8 cellular contexts compared by ENCODE assay signal in the genomic region with DNA sequence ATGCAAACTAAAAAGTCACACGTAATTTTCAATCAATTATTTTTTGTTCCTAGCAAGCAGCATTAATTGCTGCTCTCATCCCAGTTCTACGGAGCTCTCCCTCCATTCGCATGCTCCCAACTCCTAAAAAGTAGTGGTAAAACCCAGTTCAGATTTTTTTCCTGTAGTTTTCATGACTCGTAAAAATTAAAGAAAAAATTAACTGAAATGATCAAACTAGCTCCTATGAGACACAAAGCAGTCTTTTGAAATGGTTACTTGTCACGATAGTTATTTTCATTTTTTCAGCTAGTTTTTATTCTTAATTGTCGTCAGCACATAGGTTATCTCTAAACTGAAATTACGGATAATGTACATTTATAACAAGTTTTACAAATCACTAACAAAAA. TPM values are rescaled to one million over a fixed set of nuclear protein-coding genes. Genes with fewer than 3 reads are reported as not detected.
DNase-seq lines count a peak whose midpoint lies in the region; TF ChIP-seq lines count a peak whose summit lies in the region.

No MANE protein-coding gene starts in this region.

- peak overlapping the region; percentile 92 to 100 (median 100) for H3K27ac Mint-ChIP-seq in CD14-positive monocyte
- H3K27ac Mint-ChIP-seq in nephron progenitor cell: peak overlapping the region; percentile 100

- H3K27ac ChIP-seq in MM.1S (ENCODE audit: low read length) (peak overlapping the region; percentile 98; the same call in 1 of the 2 replicates), ectodermal cell (ENCODE audit: insufficient read depth, low read depth, low read length, poor library complexity, severe bottlenecking) (peak overlapping the region; percentile 52)

- DNase-seq in CD14-positive monocyte (ENCODE audit: low spot score) (no peak), MM.1S (no peak), nephron progenitor cell (no peak), activated gamma-delta T cell (lab: John Stamatoyannopoulos, UW) (no peak), DMS79 treated with DMSO at 0.1 percent for 48 hours (lab: John Stamatoyannopoulos, UW) (no peak), NCI-H2029 (lab: John Stamatoyannopoulos, UW) (no peak)
- DNase-seq in stimulated activated naive CD4-positive, alpha-beta T cell (lab: John Stamatoyannopoulos, UW): no peak

- peak overlapping the region; percentile 66 for H3K4me2 ChIP-seq in MM.1S (ENCODE audit: low read depth, low read length)

- H3K36me3 Mint-ChIP-seq in CD14-positive monocyte (peaks cover 45 to 47% of the 10 kb centered on the region in 2 donors), nephron progenitor cell (ENCODE audit: low read depth) (peaks cover 67% of the 10 kb centered on the region)

- H3K4me1 Mint-ChIP-seq in CD14-positive monocyte (peaks cover 42% of the 10 kb centered on the region), nephron progenitor cell (peaks cover 43% of the 10 kb centered on the region)

- H3K36me3 ChIP-seq in MM.1S (replicated peaks; ENCODE audit: insufficient read depth, low read length): peaks cover 34% of the 10 kb centered on the region
- peaks cover 35% of the 10 kb centered on the region for H3K36me3 ChIP-seq in ectodermal cell (ENCODE audit: control insufficient read depth, insufficient read depth, low read length)

- no peak overlapping the region for H2AFZ ChIP-seq in MM.1S (ENCODE audit: low read length)

- H3K4me1 ChIP-seq in MM.1S (ENCODE audit: low read length) (peaks cover 26% of the 10 kb centered on the region), ectodermal cell (ENCODE audit: control insufficient read depth, insufficient read depth, low read length) (peaks cover 24% of the 10 kb centered on the region)

- peaks cover 66% of the 10 kb centered on the region for H4K20me1 ChIP-seq in MM.1S (ENCODE audit: insufficient read depth, low read length)

- peaks cover 0 to 6% (median 2%) of the 10 kb centered on the region in 7 donors for H3K9me3 Mint-ChIP-seq in CD14-positive monocyte
- H3K9me3 Mint-ChIP-seq in nephron progenitor cell: peaks cover 3% of the 10 kb centered on the region

- H3F3A ChIP-seq in MM.1S (ENCODE audit: insufficient read depth, low read length): peaks cover 61% of the 10 kb centered on the region

- H3K9ac ChIP-seq in MM.1S (ENCODE audit: low read length): peak overlapping the region; percentile 97

- TF ChIP-seq CTCF in CD14-positive monocyte (IDR thresholded peaks at IDR 0.05) (no peak), MM.1S (IDR thresholded peaks at IDR 0.05; ENCODE audit: low read length) (no peak), nephron progenitor cell (IDR thresholded peaks at IDR 0.05) (no peak)

- H3K9me3 ChIP-seq in MM.1S (replicated peaks; ENCODE audit: insufficient read depth, low read length) (no peaks in the 10 kb centered on the region), ectodermal cell (ENCODE audit: control insufficient read depth, low read length) (no peaks in the 10 kb centered on the region)

- no peaks in the 10 kb centered on the region for H3K9me2 ChIP-seq in MM.1S (replicated peaks; ENCODE audit: insufficient read depth, low read length)

- peaks cover 90% of the 10 kb centered on the region for H3K79me2 ChIP-seq in MM.1S (ENCODE audit: low read length)

- intact Hi-C loops in CD14-positive monocyte (cut with micrococcal nuclease): loop anchor here (1.0 to 10.0 kb wide), 7 partner anchors 7 to 306 kb away; partner anchors contain the start of gene NFE2L3 (in 1 of the 2)

- H3K4me3 ChIP-seq in MM.1S (ENCODE audit: low read length) (peak overlapping the region; percentile 96), ectodermal cell (ENCODE audit: insufficient read depth, low read depth, low read length) (peak overlapping the region; percentile 98)

- H3K4me3 Mint-ChIP-seq in CD14-positive monocyte: peak overlapping the region; percentile 99 to 100
- H3K4me3 Mint-ChIP-seq in nephron progenitor cell: peak overlapping the region; percentile 100

- H3K27me3 Mint-ChIP-seq in CD14-positive monocyte (ENCODE audit: low read depth in 3 of 3) (peaks cover 0 to 4% (median 0%) of the 10 kb centered on the region in 3 donors), nephron progenitor cell (ENCODE audit: low read depth, poor library complexity) (peaks cover 14% of the 10 kb centered on the region)

- H3K27me3 ChIP-seq in MM.1S (replicated peaks; ENCODE audit: insufficient read depth, low read length) (no peaks in the 10 kb centered on the region), ectodermal cell (ENCODE audit: control insufficient read depth, insufficient read depth, low read length, poor library complexity, severe bottlenecking) (no peaks in the 10 kb centered on the region)

- 0% methylated on average over 4 to 7 of the region's 7 CpGs for WGBS in ectodermal cell, 2 experiments

RNA-seq across cellular contexts. Expression of gene HNRNPA2B1, which starts 1.8 kb away (rescaled TPM):
- 100 to 1,000 TPM; 269 to 391 TPM for polyA plus RNA-seq in CD14-positive monocyte
- polyA plus RNA-seq in ectodermal cell (2013, experiment 1 of 4): 1,829 TPM
- polyA plus RNA-seq in ectodermal cell (2013, experiment 2 of 4): 1,781 TPM
- polyA plus RNA-seq in ectodermal cell (2013, experiment 3 of 4): 1,089 TPM
- polyA plus RNA-seq in ectodermal cell (2013, experiment 4 of 4): 1,208 TPM

RNA-seq across cellular contexts. Expression of gene CBX3, which starts 2.8 kb away (rescaled TPM):
- 10 to 100 TPM; 63.7 to 78.1 TPM for polyA plus RNA-seq in CD14-positive monocyte
- 236 TPM for polyA plus RNA-seq in ectodermal cell (2013, experiment 1 of 4)
- 246 TPM for polyA plus RNA-seq in ectodermal cell (2013, experiment 2 of 4)
- 214 TPM for polyA plus RNA-seq in ectodermal cell (2013, experiment 3 of 4)
- 223 TPM for polyA plus RNA-seq in ectodermal cell (2013, experiment 4 of 4)

RNA-seq across cellular contexts. Expression of gene NFE2L3, which starts 46.8 kb away (rescaled TPM):
- 10 to 100 TPM; 10.6 to 17.2 TPM for polyA plus RNA-seq in CD14-positive monocyte
- 7.0 TPM for polyA plus RNA-seq in ectodermal cell (2013, experiment 1 of 4)
- 5.7 TPM for polyA plus RNA-seq in ectodermal cell (2013, experiment 2 of 4)
- 5.4 TPM for polyA plus RNA-seq in ectodermal cell (2013, experiment 3 of 4)
- polyA plus RNA-seq in ectodermal cell (2013, experiment 4 of 4): 6.2 TPM
